In genomic region chr19:764301-764700, GRCh38 we compare ENCODE assay signal across 29 cellular contexts. TPM values are rescaled to one million over a fixed set of nuclear protein-coding genes. Genes with fewer than 3 reads are reported as not detected.
"Had no signal": no experiment of that assay in that cellular context is flagged by ENCODE, and none has a peak within 500 bp of the region (broad histone marks: within the 10 kb centered on the region; RNA-seq: fewer than 3 reads in every experiment).

No MANE protein-coding gene starts in this region.

- H3K9me3 ChIP-seq: pancreas, suprapubic skin had no signal

- H3K27me3 ChIP-seq: pancreas, suprapubic skin had no signal

- H3K9me3 Mint-ChIP-seq: central memory CD8-positive, alpha-beta T cell; type B pancreatic cell had no signal

- H3K4me3 ChIP-seq: coronary artery, lung, pancreas, smooth muscle cell, suprapubic skin had no signal

- H3K36me3 ChIP-seq: pancreas, suprapubic skin had no signal

- H3K27ac ChIP-seq: coronary artery, pancreas, suprapubic skin had no signal

- DNase-seq: dermis blood vessel endothelial cell; effector memory CD4-positive, alpha-beta T cell; erythroblast; naive B cell; occipital lobe; stimulated activated CD4-positive, alpha-beta T cell treated with anti-CD3 and anti-CD28 coated beads, Interleukin-12 subunit alpha, Interleukin-12 subunit beta, amount 100 ng/mL, for 4 hours; stimulated activated CD4-positive, alpha-beta T cell treated with anti-CD3 and anti-CD28 coated beads, Interleukin-1b, Interleukin-23, amount 100 ng/mL, for 48 hours; stimulated activated CD4-positive, alpha-beta T cell treated with anti-CD3 and anti-CD28 coated beads, Interleukin-4, amount 100 ng/mL, for 1 hour; stimulated activated CD8-positive, alpha-beta memory T cell treated with anti-CD3 and anti-CD28 coated beads, Interleukin-4, amount 100 ng/mL, for 48 hours; stimulated activated naive CD4-positive, alpha-beta T cell; stimulated activated naive CD8-positive, alpha-beta T cell treated with anti-CD3 and anti-CD28 coated beads, Interleukin-15, amount 100 ng/mL, for 72 hours had no signal

- H3K4me1 ChIP-seq: pancreas, suprapubic skin had no signal

- H3K4me2 ChIP-seq: smooth muscle cell had no signal

- FAIRE-seq: endothelial cell of umbilical vein, frontal cortex, keratinocyte, pancreas had no signal

- H3K4me1 Mint-ChIP-seq: central memory CD8-positive, alpha-beta T cell; memory B cell; stimulated activated naive CD8-positive, alpha-beta T cell treated with anti-CD3 and anti-CD28 coated beads, Interleukin-15, amount 100 ng/mL, for 72 hours had no signal

- ATAC-seq: left lobe of liver; natural killer cell treated with Interleukin-12 subunit alpha and Interleukin-12 subunit beta and Interleukin-15 and Interleukin-18, amount 100 ng/mL, for 72 hours; pancreas; sciatic nerve; stimulated activated naive CD8-positive, alpha-beta T cell treated with anti-CD3 and anti-CD28 coated beads, Interleukin-15, amount 100 ng/mL, for 72 hours had no signal

- H3K27ac Mint-ChIP-seq: memory B cell; natural killer cell treated with Interleukin-12 subunit alpha and Interleukin-12 subunit beta and Interleukin-15 and Interleukin-18, amount 100 ng/mL, for 72 hours; stimulated activated naive CD8-positive, alpha-beta T cell treated with anti-CD3 and anti-CD28 coated beads, Interleukin-15, amount 100 ng/mL, for 72 hours; type B pancreatic cell had no signal

- H3K36me3 Mint-ChIP-seq: naive B cell; natural killer cell treated with Interleukin-12 subunit alpha and Interleukin-12 subunit beta and Interleukin-15 and Interleukin-18, amount 100 ng/mL, for 72 hours; type B pancreatic cell had no signal

- H3K27me3 Mint-ChIP-seq: type B pancreatic cell had no signal

- H3K4me3 Mint-ChIP-seq: central memory CD8-positive, alpha-beta T cell; memory B cell; naive B cell; natural killer cell treated with Interleukin-12 subunit alpha and Interleukin-12 subunit beta and Interleukin-15 and Interleukin-18, amount 100 ng/mL, for 72 hours; stimulated activated naive CD8-positive, alpha-beta T cell treated with anti-CD3 and anti-CD28 coated beads, Interleukin-15, amount 100 ng/mL, for 72 hours; type B pancreatic cell had no signal

RNA-seq across cellular contexts. Expression of gene MISP, which starts 13.4 kb away (rescaled TPM):
- total RNA-seq: dermis blood vessel endothelial cell; endothelial cell of umbilical vein; mononuclear cell; natural killer cell treated with Interleukin-12 subunit alpha and Interleukin-12 subunit beta and Interleukin-15 and Interleukin-18, amount 100 ng/mL, for 72 hours; occipital lobe; pulmonary artery endothelial cell had no signal
- polyA plus RNA-seq: endothelial cell of umbilical vein had no signal

RNA-seq across cellular contexts. Expression of gene PALM, which starts 55.6 kb away (rescaled TPM):
- total RNA-seq: mononuclear cell; natural killer cell treated with Interleukin-12 subunit alpha and Interleukin-12 subunit beta and Interleukin-15 and Interleukin-18, amount 100 ng/mL, for 72 hours had no signal
- polyA plus RNA-seq: keratinocyte had no signal

RNA-seq across cellular contexts. Expression of gene PLPPR3, which starts 57.5 kb away (rescaled TPM):
- total RNA-seq: left lobe of liver; mononuclear cell; natural killer cell treated with Interleukin-12 subunit alpha and Interleukin-12 subunit beta and Interleukin-15 and Interleukin-18, amount 100 ng/mL, for 72 hours; posterior vena cava; sciatic nerve; suprapubic skin had no signal
- polyA plus RNA-seq: keratinocyte, liver had no signal
